Comparison of ENCODE assay signal across 27 cellular contexts in the genomic region with DNA sequence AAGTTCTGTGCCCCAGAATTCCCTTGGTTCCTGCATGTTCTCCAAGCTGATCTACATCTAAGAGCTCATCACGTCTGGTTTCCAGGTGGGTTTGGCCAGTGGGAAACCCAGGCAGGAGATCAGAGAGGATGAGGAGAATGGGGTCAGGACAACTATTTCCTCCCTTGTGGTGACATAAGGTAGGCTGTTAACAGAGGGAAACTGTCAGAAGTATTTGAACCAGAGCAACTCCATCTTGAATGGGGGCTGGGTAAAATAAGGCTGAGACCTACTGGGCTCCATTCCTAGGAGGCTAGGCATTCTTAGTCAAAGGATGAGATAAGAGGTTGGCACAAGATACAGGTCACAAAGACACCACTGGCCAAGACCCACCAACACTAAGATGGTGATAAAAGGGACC.
"Had no signal": no experiment of that assay in that cellular context is flagged by ENCODE, and none has a peak within 500 bp of the region (broad histone marks: within the 10 kb centered on the region; RNA-seq: fewer than 3 reads in every experiment).

No MANE protein-coding gene starts in this region.

- H3K27ac ChIP-seq: stomach, suprapubic skin, testis, thoracic aorta, thyroid gland, tibial artery, tibial nerve, transverse colon, upper lobe of left lung, upper lobe of right lung, uterus, vagina had no signal

- FAIRE-seq: urothelium cell line had no signal

- H3K27me3 ChIP-seq: testis, thyroid gland, upper lobe of left lung, upper lobe of right lung, uterus, vagina had no signal

- DNase-seq: stimulated activated CD4-positive, alpha-beta T cell treated with anti-CD3 and anti-CD28 coated beads, Interleukin-2, amount 100 ng/mL, for 48 hours; stimulated activated CD4-positive, alpha-beta T cell treated with anti-CD3 and anti-CD28 coated beads, Interleukin-4, amount 100 ng/mL, for 1 hour; stimulated activated CD4-positive, alpha-beta T cell treated with anti-CD3 and anti-CD28 coated beads, Interleukin-4, amount 100 ng/mL, for 24 hours; stimulated activated CD4-positive, alpha-beta T cell treated with anti-CD3 and anti-CD28 coated beads, Interleukin-4, amount 100 ng/mL, for 4 hours; stimulated activated CD8-positive, alpha-beta memory T cell treated with anti-CD3 and anti-CD28 coated beads, Interleukin-4, amount 100 ng/mL, for 48 hours; stimulated activated naive B cell treated with anti-CD40 and anti-IgM and Interleukin-4, amounts not matched to agents 10 μg/mL and 1 μg/mL and 100 μg/mL, for 72 hours; stimulated activated naive CD4-positive, alpha-beta T cell; stimulated activated naive CD4-positive, alpha-beta T cell treated with Interleukin-2 at 50 U/mL for 16 hours; stimulated activated naive CD8-positive, alpha-beta T cell treated with anti-CD3 and anti-CD28 coated beads, Interleukin-15, amount 100 ng/mL, for 72 hours; stimulated activated naive CD8-positive, alpha-beta T cell treated with anti-CD3 and anti-CD28 coated beads, Interleukin-15, Interleukin-2, amounts not matched to agents 100 U/mL and 50 U/mL, for 24 hours; stomach; substantia nigra; testis; thyroid gland; tibial artery; transverse colon; trophoblast cell; upper lobe of left lung; upper lobe of right lung; uterus had no signal

- H3K4me3 ChIP-seq: stomach, suprapubic skin, testis, thoracic aorta, thyroid gland, tibial artery, tibial nerve, transverse colon, upper lobe of left lung, upper lobe of right lung, uterus, vagina had no signal

- ATAC-seq: stimulated activated effector memory CD8-positive, alpha-beta T cell treated with anti-CD3 and anti-CD28 coated beads, Interleukin-12 subunit alpha, Interleukin-12 subunit beta, amount 100 ng/mL, for 72 hours; stimulated activated memory B cell treated with anti-CD40 and anti-IgM and Interleukin-4, amounts not matched to agents 10 μg/mL and 1 μg/mL and 100 μg/mL, for 72 hours; stimulated activated naive B cell treated with anti-CD40 and anti-IgM and Interleukin-4, amounts not matched to agents 10 μg/mL and 1 μg/mL and 100 μg/mL, for 72 hours; stimulated activated naive CD8-positive, alpha-beta T cell treated with anti-CD3 and anti-CD28 coated beads, Interleukin-15, amount 100 ng/mL, for 72 hours; stimulated activated naive CD8-positive, alpha-beta T cell treated with anti-CD3 and anti-CD28 coated beads, Interleukin-15, Interleukin-2, amounts not matched to agents 100 U/mL and 50 U/mL, for 24 hours; upper lobe of right lung had no signal

- H3K9me3 ChIP-seq: stomach, suprapubic skin, testis, thoracic aorta, thyroid gland, tibial artery, tibial nerve, transverse colon, upper lobe of left lung, upper lobe of right lung, uterus, vagina had no signal

- H3K36me3 ChIP-seq: suprapubic skin, thoracic aorta, thyroid gland, tibial artery, transverse colon, upper lobe of left lung, upper lobe of right lung, uterus, vagina had no signal

- H3K4me1 ChIP-seq: stomach, suprapubic skin, testis, thyroid gland, tibial artery, tibial nerve, transverse colon, upper lobe of left lung, upper lobe of right lung, uterus, vagina had no signal
